In genomic region chr20:17531537-17532025, GRCh38 we compare ENCODE assay signal across 8 cellular contexts. TPM values are rescaled to one million over a fixed set of nuclear protein-coding genes. Genes with fewer than 3 reads are reported as not detected.
A peak's percentile ranks its signal among the peaks of the same experiment; 100 is the strongest.
DNase-seq lines count a peak whose midpoint lies in the region; ATAC-seq and TF ChIP-seq lines count a peak whose summit lies in the region.

No MANE protein-coding gene starts in this region.

- H3K27ac Mint-ChIP-seq in progenitor cell of endocrine pancreas = peak overlapping the region; percentile 97

- peaks cover 4% of the 10 kb centered on the region for H3K27me3 Mint-ChIP-seq in progenitor cell of endocrine pancreas

- peaks cover 12% of the 10 kb centered on the region for H3K4me1 Mint-ChIP-seq in progenitor cell of endocrine pancreas (ENCODE audit: low read depth)

- no peak for TF ChIP-seq CTCF in GM12864 (IDR thresholded peaks at IDR 0.05; ENCODE audit: low read depth, low read length, missing control alignments)
- TF ChIP-seq CTCF in epithelial cell of esophagus (IDR thresholded peaks at IDR 0.05; ENCODE audit: insufficient read depth, low read depth, low read length, missing control alignments) = no peak
- TF ChIP-seq CTCF in progenitor cell of endocrine pancreas (IDR thresholded peaks at IDR 0.05; ENCODE audit: unreplicated experiment) = no peak

- H3K4me3 ChIP-seq in GM12864 (ENCODE audit: low read depth, low read length) = peak overlapping the region; percentile 44
- peak overlapping the region; percentile 42 for H3K4me3 ChIP-seq in epithelial cell of esophagus (ENCODE audit: low read length)

- no peak for ATAC-seq in HG03025 (IDR thresholded peaks at IDR 0.05; ENCODE audit: low FRiP score, unreplicated experiment)
- no peak for ATAC-seq in GM21381 (IDR thresholded peaks at IDR 0.05; ENCODE audit: unreplicated experiment)

- H3K4me3 Mint-ChIP-seq in progenitor cell of endocrine pancreas (ENCODE audit: low read depth) = peak overlapping the region; percentile 81

- DNase-seq in GM12864 (ENCODE audit: low read depth) (no peak), OCI-M1 (lab: John Stamatoyannopoulos, UW) (peak; percentile 59), epithelial cell of esophagus (ENCODE audit: low read depth) (no peak), progenitor cell of endocrine pancreas (ENCODE audit: low spot score, unreplicated experiment) (no peak), NAMALWA (ENCODE audit: low spot score) (no peak), NOMO-1 treated with DMSO at 0.1 percent for 48 hours (lab: John Stamatoyannopoulos, UW; ENCODE audit: unreplicated experiment) (no peak)

- H3K9me3 Mint-ChIP-seq in progenitor cell of endocrine pancreas (ENCODE audit: low read depth) = no peaks in the 10 kb centered on the region

- H3K36me3 Mint-ChIP-seq in progenitor cell of endocrine pancreas (ENCODE audit: insufficient read depth) = no peaks in the 10 kb centered on the region

RNA-seq across cellular contexts. Expression of gene BFSP1, which starts 0.4 kb away (rescaled TPM):
- total RNA-seq in progenitor cell of endocrine pancreas = 4.2 and 4.8 TPM in 2 replicates

RNA-seq across cellular contexts. Expression of gene DSTN, which starts 38.3 kb away (rescaled TPM):
- total RNA-seq in progenitor cell of endocrine pancreas = 199 and 201 TPM in 2 replicates
